18 cellular contexts compared by ENCODE assay signal in the genomic region with DNA sequence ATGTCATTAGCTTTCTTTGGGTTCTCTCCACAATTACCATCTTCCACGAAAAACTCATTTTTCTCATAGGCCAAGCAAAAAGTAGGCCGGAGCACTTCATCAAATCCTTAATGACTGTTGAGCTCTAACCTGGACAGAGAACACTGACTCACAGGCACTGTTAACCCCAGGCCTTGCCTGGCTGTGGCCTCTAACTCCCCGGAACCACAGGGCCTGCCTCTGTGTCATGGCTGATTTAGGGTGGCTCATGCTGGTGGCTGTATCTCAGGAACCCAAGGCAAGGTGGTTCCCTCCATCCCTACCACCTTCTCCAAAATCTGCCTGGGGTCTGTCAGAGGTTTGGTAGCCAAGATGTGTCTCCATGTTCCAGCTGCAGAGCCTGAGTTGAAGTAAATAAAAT. TPM values are rescaled to one million over a fixed set of nuclear protein-coding genes. Genes with fewer than 3 reads are reported as not detected.
DNase-seq lines count a peak whose midpoint lies in the region; ATAC-seq and TF ChIP-seq lines count a peak whose summit lies in the region.
"Had no signal": no experiment of that assay in that cellular context is flagged by ENCODE, and none has a peak within 500 bp of the region (broad histone marks: within the 10 kb centered on the region; RNA-seq: fewer than 3 reads in every experiment).

No MANE protein-coding gene starts in this region.

- CTCF ChIA-PET in T-cell (lab: Charles Lee) = interaction anchor here in 1 of 2 donors (0.5 to 1.0 kb wide), 2 partner anchors 10 to 42 kb away, joined by 3 to 4 read pairs; no protein-coding TSS in a partner anchor

- no peak overlapping the region for H3K4ac ChIP-seq in mesendoderm (ENCODE audit: low read depth, low read length)

- no peak overlapping the region for H2AK5ac ChIP-seq in mesendoderm (ENCODE audit: low read length)

- H3K27me3 Mint-ChIP-seq in nephron (ENCODE audit: low read depth) = no peaks in the 10 kb centered on the region
- no peaks in the 10 kb centered on the region for H3K27me3 Mint-ChIP-seq in T-cell
- H3K27me3 Mint-ChIP-seq: activated CD4-positive, alpha-beta T cell treated with anti-CD3 and anti-CD28 coated beads, Interleukin-2, amount 10 ng/mL, durations not matched to agents 24 days and 14 days; T-helper 17 cell had no signal

- H3K27ac Mint-ChIP-seq in nephron = peak overlapping the region in 1 of 3 experiments; percentile 5
- peak overlapping the region in 1 of 2 donors; percentile 71 for H3K27ac Mint-ChIP-seq in T-cell

- H4K8ac ChIP-seq in mesendoderm (ENCODE audit: low read depth, low read length) = no peak overlapping the region

- H3K4me3 ChIP-seq in Loucy (ENCODE audit: low read length, poor library complexity, severe bottlenecking) (peak overlapping the region; percentile 29), mesendoderm (ENCODE audit: low read length) (no peak overlapping the region)
- H3K4me3 ChIP-seq: skin epidermis had no signal

- no CpG with 5 or more reads among the region's 3 CpGs for WGBS in mesendoderm (ENCODE audit: extremely low coverage, insufficient coverage, low lambda C conversion rate)

- DNase-seq in amniotic epithelial cell (ENCODE audit: low read depth) = peak; percentile 44
- DNase-seq in substantia nigra (lab: John Stamatoyannopoulos, UW) = no peak
- DNase-seq in T-cell = no peak
- DNase-seq in mesendoderm = no peak
- DNase-seq: activated CD4-positive, alpha-beta T cell treated with anti-CD3 and anti-CD28 coated beads, Interleukin-2, amount 10 ng/mL, durations not matched to agents 24 days and 14 days; activated CD8-positive, alpha-beta memory T cell treated with anti-CD3 and anti-CD28 coated beads, Interleukin-2, amount 50 U/mL, for 4 hours; cortex of kidney; Kasumi-1; NCI-H1048; NCI-H187; NCI-H2171 treated with DMSO at 0.1 percent for 48 hours; NCI-H526; T-helper 17 cell had no signal

- H3K79me2 ChIP-seq in Loucy (ENCODE audit: insufficient read depth, low read length) (peaks cover 32% of the 10 kb centered on the region; the same call in 1 of the 2 replicates), mesendoderm (ENCODE audit: control insufficient read depth, insufficient read depth, low read length) (no peaks in the 10 kb centered on the region)

- no peak overlapping the region for H2BK5ac ChIP-seq in mesendoderm (ENCODE audit: low read length)

- no peak overlapping the region for H2AFZ ChIP-seq in Loucy (ENCODE audit: low read length)

- no peak overlapping the region for H2BK15ac ChIP-seq in mesendoderm (replicated peaks; ENCODE audit: low read depth)

- H3F3A ChIP-seq in Loucy (ENCODE audit: low read depth) = peaks cover 4% of the 10 kb centered on the region

- H4K20me1 ChIP-seq in Loucy (ENCODE audit: insufficient read depth, low read length, poor library complexity, severe bottlenecking) = peaks cover 13% of the 10 kb centered on the region

- H3K36me3 Mint-ChIP-seq in nephron (ENCODE audit: low read depth) (peaks cover 22% of the 10 kb centered on the region), T-cell (peaks cover 6% of the 10 kb centered on the region)

- no peak overlapping the region for H3K9ac ChIP-seq in Loucy (ENCODE audit: low read depth, low read length, poor library complexity, severe bottlenecking)
- no peak overlapping the region for H3K9ac ChIP-seq in mesendoderm (ENCODE audit: low read length)

- ATAC-seq in GM18502 (IDR thresholded peaks at IDR 0.05; ENCODE audit: poor library complexity, unreplicated experiment) (no peak), T-cell (replicated peaks in 1 of 4) (no peak)
- ATAC-seq: HCT116, T-helper 17 cell had no signal

- H3K23ac ChIP-seq in mesendoderm (ENCODE audit: low read length) = no peak overlapping the region

- no peak overlapping the region for H2BK120ac ChIP-seq in mesendoderm (ENCODE audit: low read depth, low read length)

- no peak overlapping the region for H4K5ac ChIP-seq in mesendoderm (ENCODE audit: low read length)

- peaks cover 20% of the 10 kb centered on the region for H3K4me1 Mint-ChIP-seq in nephron
- peaks cover 36 to 46% (median 42%) of the 10 kb centered on the region in 3 donors for H3K4me1 Mint-ChIP-seq in T-cell

- H3K4me1 ChIP-seq in Loucy (ENCODE audit: insufficient read depth, low read length, poor library complexity, severe bottlenecking) (peaks cover 57% of the 10 kb centered on the region), mesendoderm (ENCODE audit: control insufficient read depth, low read depth, low read length) (peaks cover 2% of the 10 kb centered on the region)

- H3K27me3 ChIP-seq in Loucy (ENCODE audit: insufficient read depth, low read length, poor library complexity, severe bottlenecking) (no peaks in the 10 kb centered on the region), mesendoderm (ENCODE audit: insufficient read depth, low read length, poor library complexity) (no peaks in the 10 kb centered on the region)

- no peak overlapping the region for H3K56ac ChIP-seq in mesendoderm (ENCODE audit: low read length)

- POLR2A ChIA-PET in T-cell (lab: Charles Lee) = interaction anchor here in 1 of 2 donors (0.5 kb wide), 1 partner anchor 168 kb away, joined by 8 read pairs; no protein-coding TSS in a partner anchor

- no peaks in the 10 kb centered on the region for H3K9me3 ChIP-seq in Loucy (ENCODE audit: insufficient read depth, low read depth, low read length)

- H3K27ac ChIP-seq in substantia nigra (ENCODE audit: low read depth, low read length, poor library complexity, severe bottlenecking) (peak overlapping the region; percentile 8), mesendoderm (ENCODE audit: low read depth, low read length) (no peak overlapping the region)

- no peaks in the 10 kb centered on the region for H3K9me2 ChIP-seq in Loucy (replicated peaks; ENCODE audit: low read depth, low read length)

- no peak overlapping the region for H3K18ac ChIP-seq in mesendoderm (ENCODE audit: low read length)

- H3K36me3 ChIP-seq in Loucy (ENCODE audit: insufficient read depth, low read length) (peaks cover 6% of the 10 kb centered on the region; the same call in 1 of the 2 replicates), mesendoderm (ENCODE audit: control insufficient read depth, insufficient read depth, low read length) (no peaks in the 10 kb centered on the region)

- H3K4me3 Mint-ChIP-seq in nephron (peak overlapping the region in 2 of 3 experiments; percentile 2 to 32), T-cell (no peak overlapping the region)
- H3K4me3 Mint-ChIP-seq: activated CD4-positive, alpha-beta T cell treated with anti-CD3 and anti-CD28 coated beads, Interleukin-2, amount 10 ng/mL, durations not matched to agents 24 days and 14 days; T-helper 17 cell had no signal

- TF ChIP-seq CTCF in Loucy (conservative IDR thresholded peaks at IDR 0.05; ENCODE audit: low read length) = no peak
- TF ChIP-seq CTCF in nephron (IDR thresholded peaks at IDR 0.05; ENCODE audit: unreplicated experiment in 3 of 3) = no peak

- H3K79me1 ChIP-seq in mesendoderm (ENCODE audit: low read length) = peaks cover 2% of the 10 kb centered on the region

- H3K4me2 ChIP-seq in Loucy (ENCODE audit: low read depth, low read length, poor library complexity, severe bottlenecking) = peak overlapping the region; percentile 88
- H3K4me2 ChIP-seq in mesendoderm (ENCODE audit: low read length) = no peak overlapping the region

- H3K9me3 Mint-ChIP-seq in nephron = no peaks in the 10 kb centered on the region
- H3K9me3 Mint-ChIP-seq in T-cell = no peaks in the 10 kb centered on the region
- H3K9me3 Mint-ChIP-seq: activated CD4-positive, alpha-beta T cell treated with anti-CD3 and anti-CD28 coated beads, Interleukin-2, amount 10 ng/mL, durations not matched to agents 24 days and 14 days had no signal

RNA-seq across cellular contexts. Expression of gene CRTAP, which starts 3.6 kb away (rescaled TPM):
- total RNA-seq in T-cell = 10 to 100 TPM; 27.8 to 65.7 (median 52.4) TPM
- 87.5 TPM for polyA plus RNA-seq in mesendoderm (2013, experiment 1 of 2)
- 87.2 TPM for polyA plus RNA-seq in mesendoderm (2013, experiment 2 of 2)

RNA-seq across cellular contexts. Expression of gene GLB1, which starts 20.5 kb away (rescaled TPM):
- total RNA-seq in T-cell = 10 to 100 TPM; 28.2 to 46.2 (median 31.3) TPM
- 26.6 TPM for polyA plus RNA-seq in mesendoderm (2013, experiment 1 of 2)
- 26.0 TPM for polyA plus RNA-seq in mesendoderm (2013, experiment 2 of 2)

RNA-seq across cellular contexts. Expression of gene TMPPE, which starts 20.5 kb away (rescaled TPM):
- 10 to 100 TPM in 2 of 5 donors, 1 to 10 TPM in 3; 8.0 to 11.2 (median 9.8) TPM for total RNA-seq in T-cell
- polyA plus RNA-seq in mesendoderm (2013, experiment 1 of 2) = 1.7 TPM
- 1.7 TPM for polyA plus RNA-seq in mesendoderm (2013, experiment 2 of 2)

Comparison
In these comparisons a context has a peak if more than half of its experiments do, and no peak if none do; other contexts are left out.
1. H3K4me3 Mint-ChIP-seq: peak in nephron (2 of 3); none in T-cell (0 of 3).